14 cellular contexts compared by ENCODE assay signal in genomic region chr3:110521019-110521418, GRCh38.
DNase-seq lines count a peak whose midpoint lies in the region; ATAC-seq, FAIRE-seq and TF ChIP-seq lines count a peak whose summit lies in the region.
"Had no signal": no experiment of that assay in that cellular context is flagged by ENCODE, and none has a peak within 500 bp of the region (broad histone marks: within the 10 kb centered on the region; RNA-seq: fewer than 3 reads in every experiment).

No MANE protein-coding gene starts in this region.

- H3K79me2 ChIP-seq in H1 (ENCODE audit: control insufficient read depth in 1 of 2, insufficient read depth in 2 of 2, low read length in 2 of 2): no peaks in the 10 kb centered on the region
- H3K79me2 ChIP-seq in osteoblast (ENCODE audit: insufficient read depth, low read length): no peaks in the 10 kb centered on the region

- no peak overlapping the region for H2BK5ac ChIP-seq in H1 (ENCODE audit: low read depth, low read length)

- H4K5ac ChIP-seq in H1 (ENCODE audit: insufficient read length, low read depth, low read length): no peak overlapping the region

- H3K4ac ChIP-seq in H1 (replicated peaks; ENCODE audit: insufficient read length, low read depth, low read length): no peak overlapping the region

- H3K56ac ChIP-seq in H1 (replicated peaks; ENCODE audit: insufficient read length, low read depth, low read length): no peak overlapping the region

- no peak for TF ChIP-seq RAD21 in H1 (IDR thresholded peaks at IDR 0.05 in 1 of 2, conservative IDR thresholded peaks at IDR 0.05 in 1 of 2; ENCODE audit: low read depth in 2 of 2, low read length in 2 of 2)

- no peak overlapping the region for H2BK20ac ChIP-seq in H1 (ENCODE audit: low read length)

- H3K4me2 ChIP-seq in H1 (ENCODE audit: insufficient read depth in 1 of 2, low read depth in 2 of 2, low read length in 2 of 2) (no peak overlapping the region), osteoblast (ENCODE audit: insufficient read depth, low read length) (no peak overlapping the region)

- TF ChIP-seq POLR2A in H1 (IDR thresholded peaks at IDR 0.05; ENCODE audit: control extremely low read depth in 1 of 2, low read depth in 2 of 2, low read length in 2 of 2) (no peak), upper lobe of left lung (IDR thresholded peaks at IDR 0.05) (no peak)

- no peak overlapping the region for H3K27ac ChIP-seq in RWPE1
- no peak overlapping the region for H3K27ac ChIP-seq in H1 (ENCODE audit: low read depth, low read length)
- peak overlapping the region; percentile 64 for H3K27ac ChIP-seq in osteoblast (ENCODE audit: low read depth, low read length)
- no peak overlapping the region for H3K27ac ChIP-seq in upper lobe of left lung
- H3K27ac ChIP-seq: transverse colon had no signal

- H3K4me1 ChIP-seq in H1 (replicated peaks in 1 of 4; ENCODE audit: control insufficient read depth in 3 of 4, insufficient read depth in 4 of 4, low read length in 3 of 4) (no peaks in the 10 kb centered on the region), osteoblast (ENCODE audit: insufficient read depth, low read length) (no peaks in the 10 kb centered on the region), upper lobe of left lung (no peaks in the 10 kb centered on the region), BE2C (no peaks in the 10 kb centered on the region)
- H3K4me1 ChIP-seq: transverse colon had no signal

- WGBS in H1 (ENCODE audit: extremely low coverage in 1 of 2, insufficient coverage in 1 of 2, insufficient read length in 1 of 2, insufficient replicate concordance in 2 of 2, low coverage in 1 of 2, low lambda C conversion rate in 2 of 2, missing lambda C conversion rate in 1 of 2), 2 experiments: 96% methylated on average over 2 of the region's 2 CpGs; no CpG with 5 or more reads in 1 of the 2 experiments
- WGBS in upper lobe of left lung, 2 donors: 82 to 88% methylated on average over 2 of the region's 2 CpGs

- H2BK12ac ChIP-seq in H1 (ENCODE audit: low read depth, low read length): no peak overlapping the region

- H3K9me3 ChIP-seq in H1 (ENCODE audit: insufficient read depth in 2 of 2, low read depth in 1 of 2, low read length in 1 of 2) (peaks cover 4 to 11% of the 10 kb centered on the region in 2 experiments), osteoblast (ENCODE audit: low read depth, low read length) (no peaks in the 10 kb centered on the region), upper lobe of left lung (no peaks in the 10 kb centered on the region), BE2C (no peaks in the 10 kb centered on the region)
- H3K9me3 ChIP-seq: transverse colon had no signal

- no peak overlapping the region for H3K23ac ChIP-seq in H1 (ENCODE audit: insufficient read length)

- FAIRE-seq in H1 (lab: Jason Lieb, UNC): no peak
- FAIRE-seq: GM12892 had no signal

- H4K20me1 ChIP-seq in H1 (replicated peaks in 1 of 2; ENCODE audit: control insufficient read depth in 1 of 2, insufficient read depth in 2 of 2, low read length in 2 of 2): no peaks in the 10 kb centered on the region
- H4K20me1 ChIP-seq in osteoblast (ENCODE audit: insufficient read depth, low read length): no peaks in the 10 kb centered on the region

- no peak for TF ChIP-seq EP300 in H1 (IDR thresholded peaks at IDR 0.05; ENCODE audit: borderline replicate concordance in 1 of 2, low read depth in 2 of 2, low read length in 2 of 2)
- no peak for TF ChIP-seq EP300 in upper lobe of left lung (IDR thresholded peaks at IDR 0.05)

- H3K18ac ChIP-seq in H1 (ENCODE audit: extremely low read depth, low read length): no peak overlapping the region

- H3K36me3 ChIP-seq in H1 (ENCODE audit: control insufficient read depth in 2 of 4, insufficient read depth in 4 of 4, low read length in 3 of 4) (peaks cover 0 to 6% (median 0%) of the 10 kb centered on the region in 4 experiments; a peak in 1 of 8 replicates), osteoblast (ENCODE audit: insufficient read depth, low read length) (no peaks in the 10 kb centered on the region), upper lobe of left lung (no peaks in the 10 kb centered on the region), BE2C (no peaks in the 10 kb centered on the region)
- H3K36me3 ChIP-seq: transverse colon had no signal

- H3K4me3 ChIP-seq in H1 (ENCODE audit: extremely low read depth in 1 of 4, insufficient read depth in 2 of 4, low read depth in 3 of 4, low read length in 4 of 4): no peak overlapping the region
- no peak overlapping the region for H3K4me3 ChIP-seq in osteoblast (ENCODE audit: insufficient read depth, low read length)
- H3K4me3 ChIP-seq in upper lobe of left lung: no peak overlapping the region
- no peak overlapping the region for H3K4me3 ChIP-seq in BE2C (ENCODE audit: low read depth, low read length)
- H3K4me3 ChIP-seq: transverse colon had no signal

- ATAC-seq in upper lobe of left lung (ENCODE audit: low FRiP score in 2 of 2) (no peak), GM19395 (IDR thresholded peaks at IDR 0.05; ENCODE audit: unreplicated experiment) (no peak), sciatic nerve (no peak)

- no peak overlapping the region for H2BK120ac ChIP-seq in H1 (replicated peaks; ENCODE audit: low read depth, low read length)

- DNase-seq in EL: peak; percentile 88
- peak; percentile 62 for DNase-seq in RWPE1 (ENCODE audit: low spot score)
- DNase-seq in H1 (ENCODE audit: low read depth in 1 of 2, low spot score in 2 of 2): no peak
- peak; percentile 81 for DNase-seq in osteoblast (ENCODE audit: insufficient read length, low spot score, missing footprints)
- DNase-seq in upper lobe of left lung: no peak
- DNase-seq in BE2C: no peak
- DNase-seq in sciatic nerve (ENCODE audit: low spot score): no peak
- DNase-seq: activated CD4-positive, CD25-positive, alpha-beta regulatory T cell treated with anti-CD3 and anti-CD28 coated beads, Interleukin-2, amount 50 U/mL, for 72 hours; cortex of kidney; NCI-H510A treated with DMSO at 0.1 percent for 48 hours; SHP77 treated with DMSO at 0.1 percent for 48 hours; transverse colon had no signal

- intact Hi-C loops in sciatic nerve (cut with DNase I): no loop called here

- H3K9ac ChIP-seq in H1 (replicated peaks in 1 of 4; ENCODE audit: extremely low read depth in 1 of 4, low read depth in 3 of 4, low read length in 3 of 4): no peak overlapping the region

- no peak overlapping the region for H4K8ac ChIP-seq in H1 (ENCODE audit: extremely low read depth, insufficient read depth, low read length)

- H3K23me2 ChIP-seq in H1 (ENCODE audit: low read depth, low read length): no peaks in the 10 kb centered on the region

- no peak overlapping the region for H4K91ac ChIP-seq in H1 (replicated peaks; ENCODE audit: insufficient read length, low read length)

- H3K14ac ChIP-seq in H1 (ENCODE audit: insufficient read length): no peak overlapping the region

- CTCF ChIA-PET in RWPE1 (lab: Yijun Ruan, JAX): no interaction called here
- CTCF ChIA-PET in H1 (lab: Charles Lee; ENCODE audit: partially characterized antibody): no interaction called here

- no peak for TF ChIP-seq CTCF in RWPE1 (conservative IDR thresholded peaks at IDR 0.05; ENCODE audit: low read depth)
- no peak for TF ChIP-seq CTCF in H1 (IDR thresholded peaks at IDR 0.05; ENCODE audit: control extremely low read depth in 1 of 3, insufficient read depth in 1 of 3, low read depth in 1 of 3, low read length in 3 of 3)
- TF ChIP-seq CTCF in osteoblast (IDR thresholded peaks at IDR 0.05; ENCODE audit: extremely low read depth, low read depth, low read length): no peak
- TF ChIP-seq CTCF in upper lobe of left lung (IDR thresholded peaks at IDR 0.05): no peak
- TF ChIP-seq CTCF in BE2C (IDR thresholded peaks at IDR 0.05; ENCODE audit: low read depth, low read length): no peak

- POLR2A ChIA-PET in RWPE1 (lab: Yijun Ruan, JAX; ENCODE audit: low non-redundant PET): no interaction called here
- POLR2A ChIA-PET in H1 (lab: Charles Lee; ENCODE audit: partially characterized antibody): interaction anchor here (1.0 kb wide), 1 partner anchor 30 kb away, joined by 3 read pairs; no protein-coding TSS in a partner anchor

- H2BK15ac ChIP-seq in H1 (ENCODE audit: low read length): no peak overlapping the region

- no peaks in the 10 kb centered on the region for H3K79me1 ChIP-seq in H1 (ENCODE audit: low read depth, low read length)

- no peaks in the 10 kb centered on the region for H3K27me3 ChIP-seq in H1 (replicated peaks in 1 of 4; ENCODE audit: control insufficient read depth in 3 of 4, extremely low read depth in 1 of 4, insufficient read depth in 3 of 4, low read length in 3 of 4)
- H3K27me3 ChIP-seq in osteoblast (ENCODE audit: insufficient read depth, low read length): no peaks in the 10 kb centered on the region
- no peaks in the 10 kb centered on the region for H3K27me3 ChIP-seq in upper lobe of left lung
- no peaks in the 10 kb centered on the region for H3K27me3 ChIP-seq in BE2C
- H3K27me3 ChIP-seq: transverse colon had no signal

- no peak overlapping the region for H2AK5ac ChIP-seq in H1 (ENCODE audit: low read depth, low read length)

- H2AFZ ChIP-seq in H1 (ENCODE audit: low read length) (0 out of 2 replicates have a peak overlapping the region, but pooled peaks have one; percentile 70), osteoblast (ENCODE audit: low read length) (peak overlapping the region; percentile 6)

TF ChIP-seq in H1, 55 proteins besides CTCF, POLR2A, EP300 and RAD21 (continues in another document):
- TF ChIP-seq SP1 (IDR thresholded peaks at IDR 0.05; ENCODE audit: low read depth, low read length) (no peak), SRF (IDR thresholded peaks at IDR 0.05; ENCODE audit: low read depth, low read length) (no peak), ATF2 (IDR thresholded peaks at IDR 0.05; ENCODE audit: low read length) (no peak), EZH2 (IDR thresholded peaks at IDR 0.05; ENCODE audit: low read depth, low read length, severe bottlenecking) (no peak), MAX (IDR thresholded peaks at IDR 0.05) (no peak), ATF3 (IDR thresholded peaks at IDR 0.05; ENCODE audit: insufficient read depth, low read depth, low read length) (no peak)

Comparison
In these comparisons a context has a peak if more than half of its experiments do, and no peak if none do; other contexts are left out.
1. DNase-seq: peak in EL (single experiment), RWPE1 (single experiment) and osteoblast (single experiment); none in H1 (0 of 2), upper lobe of left lung (0 of 2), BE2C (single experiment) and sciatic nerve (single experiment).